8 cellular contexts compared by ENCODE assay signal in genomic region chr16:78098544-78099371, GRCh38. TPM values are rescaled to one million over a fixed set of nuclear protein-coding genes. Genes with fewer than 3 reads are reported as not detected.
A peak's percentile ranks its signal among the peaks of the same experiment; 100 is the strongest.
DNase-seq lines count a peak whose midpoint lies in the region; ATAC-seq and TF ChIP-seq lines count a peak whose summit lies in the region.

No MANE protein-coding gene starts in this region.

- peak; percentile 30 for DNase-seq in activated T-cell treated with anti-CD3 and anti-CD28 coated beads, Interleukin-2, amount 50 U/mL, for 24 hours
- no peak for DNase-seq in activated T-cell treated with anti-CD3 and anti-CD28 coated beads for 4 hours
- DNase-seq in activated naive CD8-positive, alpha-beta T cell treated with anti-CD3 and anti-CD28 coated beads, Interleukin-2, amount 10 ng/mL, durations not matched to agents 7 days and 5 days, result no peak
- no peak for DNase-seq in thoracic aorta (ENCODE audit: low spot score)
- no peak for DNase-seq in dermis blood vessel endothelial cell
- DNase-seq in stimulated activated CD4-positive, alpha-beta T cell treated with anti-CD3 and anti-CD28 coated beads, Interleukin-2, amount 100 ng/mL, for 24 hours, result no peak

- peak overlapping the region; percentile 91 for H3K4me3 ChIP-seq in thoracic aorta

- no peaks in the 10 kb centered on the region for H3K9me3 Mint-ChIP-seq in activated T-cell treated with anti-CD3 and anti-CD28 coated beads, Interleukin-2, amount 50 U/mL, for 24 hours
- H3K9me3 Mint-ChIP-seq in activated naive CD8-positive, alpha-beta T cell treated with anti-CD3 and anti-CD28 coated beads, Interleukin-2, amount 10 ng/mL, durations not matched to agents 7 days and 5 days, result peaks cover 2% of the 10 kb centered on the region

- no peaks in the 10 kb centered on the region for H3K36me3 ChIP-seq in thoracic aorta

- H3K4me3 Mint-ChIP-seq in activated T-cell treated with anti-CD3 and anti-CD28 coated beads, Interleukin-2, amount 50 U/mL, for 24 hours, result peak overlapping the region; percentile 87
- H3K4me3 Mint-ChIP-seq in activated naive CD8-positive, alpha-beta T cell treated with anti-CD3 and anti-CD28 coated beads, Interleukin-2, amount 10 ng/mL, durations not matched to agents 7 days and 5 days, result peak overlapping the region; percentile 87

- no peak for ATAC-seq in activated naive CD8-positive, alpha-beta T cell treated with anti-CD3 and anti-CD28 coated beads, Interleukin-2, amount 10 ng/mL, durations not matched to agents 7 days and 5 days (ENCODE audit: low read depth)
- ATAC-seq in thoracic aorta (ENCODE audit: insufficient number of reproducible peaks, low FRiP score, low read depth), result no peak
- no peak for ATAC-seq in HG03520 (IDR thresholded peaks at IDR 0.05; ENCODE audit: unreplicated experiment)

- peaks cover 11% of the 10 kb centered on the region for H3K36me3 Mint-ChIP-seq in activated T-cell treated with anti-CD3 and anti-CD28 coated beads, Interleukin-2, amount 50 U/mL, for 24 hours (ENCODE audit: low read depth)
- H3K36me3 Mint-ChIP-seq in activated naive CD8-positive, alpha-beta T cell treated with anti-CD3 and anti-CD28 coated beads, Interleukin-2, amount 10 ng/mL, durations not matched to agents 7 days and 5 days, result no peaks in the 10 kb centered on the region

- no peaks in the 10 kb centered on the region for H3K27me3 ChIP-seq in layer of hippocampus (ENCODE audit: control insufficient read depth, insufficient read depth, low read length)
- no peaks in the 10 kb centered on the region for H3K27me3 ChIP-seq in thoracic aorta (replicated peaks; ENCODE audit: insufficient read depth)

- H3K27ac ChIP-seq in layer of hippocampus (ENCODE audit: low read depth, low read length), result peak overlapping the region; percentile 88
- peak overlapping the region; percentile 86 for H3K27ac ChIP-seq in thoracic aorta

- no peaks in the 10 kb centered on the region for H3K9me3 ChIP-seq in thoracic aorta

- peaks cover 10% of the 10 kb centered on the region for H3K27me3 Mint-ChIP-seq in activated T-cell treated with anti-CD3 and anti-CD28 coated beads, Interleukin-2, amount 50 U/mL, for 24 hours
- H3K27me3 Mint-ChIP-seq in activated naive CD8-positive, alpha-beta T cell treated with anti-CD3 and anti-CD28 coated beads, Interleukin-2, amount 10 ng/mL, durations not matched to agents 7 days and 5 days, result peaks cover 3% of the 10 kb centered on the region

- H3K4me1 ChIP-seq in thoracic aorta (ENCODE audit: control insufficient read depth in 1 of 2, low read depth in 2 of 2), result peaks cover 7 to 35% of the 10 kb centered on the region in 2 donors

- peaks cover 35% of the 10 kb centered on the region for H3K4me1 Mint-ChIP-seq in activated T-cell treated with anti-CD3 and anti-CD28 coated beads, Interleukin-2, amount 50 U/mL, for 24 hours (ENCODE audit: low read depth)
- H3K4me1 Mint-ChIP-seq in activated naive CD8-positive, alpha-beta T cell treated with anti-CD3 and anti-CD28 coated beads, Interleukin-2, amount 10 ng/mL, durations not matched to agents 7 days and 5 days, result peaks cover 12% of the 10 kb centered on the region

- POLR2A ChIA-PET in activated naive CD8-positive, alpha-beta T cell treated with anti-CD3 and anti-CD28 coated beads, Interleukin-2, amount 10 ng/mL, durations not matched to agents 7 days and 5 days (lab: Charles Lee), result interaction anchor here (0.7 to 1.6 kb wide), 2 partner anchors 12 to 44 kb away, joined by 3 read pairs; no protein-coding TSS in a partner anchor

- no peak for TF ChIP-seq CTCF in thoracic aorta (IDR thresholded peaks at IDR 0.05)

- peak overlapping the region; percentile 96 for H3K27ac Mint-ChIP-seq in activated T-cell treated with anti-CD3 and anti-CD28 coated beads, Interleukin-2, amount 50 U/mL, for 24 hours
- peak overlapping the region; percentile 95 for H3K27ac Mint-ChIP-seq in activated naive CD8-positive, alpha-beta T cell treated with anti-CD3 and anti-CD28 coated beads, Interleukin-2, amount 10 ng/mL, durations not matched to agents 7 days and 5 days

RNA-seq across cellular contexts. Expression of gene WWOX, which starts 0.7 kb away (rescaled TPM):
- 10 to 100 TPM; 26.8 to 27.7 TPM for total RNA-seq in activated naive CD8-positive, alpha-beta T cell treated with anti-CD3 and anti-CD28 coated beads, Interleukin-2, amount 10 ng/mL, durations not matched to agents 7 days and 5 days
- 10 to 100 TPM; 33.8 to 82.5 TPM for total RNA-seq in thoracic aorta
- total RNA-seq in dermis blood vessel endothelial cell, result 14.5 and 16.5 TPM in 2 replicates
